Comparison of ENCODE assay signal across 8 cellular contexts in genomic region chr1:227788279-227789041, GRCh38. TPM values are rescaled to one million over a fixed set of nuclear protein-coding genes. Genes with fewer than 3 reads are reported as not detected.
DNase-seq lines count a peak whose midpoint lies in the region; ATAC-seq, FAIRE-seq and TF ChIP-seq lines count a peak whose summit lies in the region.

No MANE protein-coding gene starts in this region.

- peak; percentile 56 for ATAC-seq in HG02763 (IDR thresholded peaks at IDR 0.05; ENCODE audit: unreplicated experiment)
- peak; percentile 79 for ATAC-seq in omental fat pad (ENCODE audit: low FRiP score)

- POLR2A ChIA-PET in AG04449 (lab: Yijun Ruan, JAX) = interaction anchor here (0.8 to 1.8 kb wide), 4 partner anchors 12 to 29 kb away, joined by 3 to 9 read pairs (median 6); no protein-coding TSS in a partner anchor

- FAIRE-seq in GM12892 (lab: Jason Lieb, UNC) = no peak

- H3K4me3 ChIP-seq in AG04449 (ENCODE audit: low read depth, low read length) (peak overlapping the region; percentile 80), fibroblast of the aortic adventitia (ENCODE audit: low read depth, low read length) (peak overlapping the region; percentile 72)

- no peak for DNase-seq in AG04449 (ENCODE audit: low read depth, low spot score)
- peak; percentile 73 for DNase-seq in GM12892 (ENCODE audit: insufficient read length)
- peak; percentile 58 for DNase-seq in NCI-H1105 treated with DMSO at 0.1 percent for 48 hours (lab: John Stamatoyannopoulos, UW)
- DNase-seq in activated CD4-positive, alpha-beta T cell treated with anti-CD3 and anti-CD28 coated beads, Interleukin-2, amount 50 U/mL, for 48 hours = peak; percentile 78 to 79
- DNase-seq in fibroblast of the aortic adventitia (ENCODE audit: low read depth) = no peak
- DNase-seq in omental fat pad (ENCODE audit: low spot score) = peak; percentile 51
- DNase-seq in AG20443 (ENCODE audit: low spot score) = no peak

- TF ChIP-seq CTCF in AG04449 (IDR thresholded peaks at IDR 0.05; ENCODE audit: insufficient read depth, low read length, missing control alignments) (no peak), fibroblast of the aortic adventitia (IDR thresholded peaks at IDR 0.05; ENCODE audit: insufficient read depth, low read length) (no peak), omental fat pad (IDR thresholded peaks at IDR 0.05) (no peak)

- CTCF ChIA-PET in AG04449 (lab: Yijun Ruan, JAX) = interaction anchor here (0.9 to 2.6 kb wide), 7 partner anchors 9 to 296 kb away, joined by 3 to 15 read pairs (median 3); no protein-coding TSS in a partner anchor

- no peak for TF ChIP-seq POLR2A in GM12892 (IDR thresholded peaks at IDR 0.05; ENCODE audit: low read depth, low read length)

RNA-seq across cellular contexts. Expression of gene PRSS38, which starts 27.0 kb away (rescaled TPM):
- polyA plus RNA-seq in GM12892 (2012; ENCODE audit: missing spikeins) = not detected
- total RNA-seq in fibroblast of the aortic adventitia (ENCODE audit: low replicate concordance) (not detected in 2 replicates), omental fat pad (not detected)

RNA-seq across cellular contexts. Expression of gene SNAP47, which starts 53.2 kb away (rescaled TPM):
- polyA plus RNA-seq in GM12892 (2012; ENCODE audit: missing spikeins) = 22.3 TPM
- total RNA-seq in fibroblast of the aortic adventitia (ENCODE audit: low replicate concordance) (31.1 and 35.9 TPM in 2 replicates), omental fat pad (10 to 100 TPM; 23.7 to 63.2 (median 31.2) TPM)

RNA-seq across cellular contexts. Expression of gene JMJD4, which starts 53.4 kb away (rescaled TPM):
- polyA plus RNA-seq in GM12892 (2012; ENCODE audit: missing spikeins) = 8.5 TPM
- total RNA-seq in fibroblast of the aortic adventitia (ENCODE audit: low replicate concordance) = 13.4 and 26.8 TPM in 2 replicates
- total RNA-seq in omental fat pad = 10 to 100 TPM; 22.7 to 33.9 (median 25.1) TPM

Comparison
In these comparisons a context has a peak if more than half of its experiments do, and no peak if none do; other contexts are left out.
1. DNase-seq: peak in GM12892 (single experiment), NCI-H1105 treated with DMSO at 0.1 percent for 48 hours (single experiment), activated CD4-positive, alpha-beta T cell treated with anti-CD3 and anti-CD28 coated beads, Interleukin-2, amount 50 U/mL, for 48 hours (2 of 2) and omental fat pad (single experiment); none in AG04449 (single experiment), fibroblast of the aortic adventitia (single experiment) and AG20443 (single experiment).